In genomic region chr20:33298391-33298790, GRCh38 we compare ENCODE assay signal across 1 cellular context.
TF ChIP-seq lines count a peak whose summit lies in the region.

No MANE protein-coding gene starts in this region.

TF ChIP-seq in SK-N-SH treated with all-trans-retinoic acid at 6 μM for 48 hours, 23 proteins besides CTCF, POLR2A, EP300 and RAD21 (continued from another document):
- TF ChIP-seq TSHZ2 (CRISPR knock-in tag; IDR thresholded peaks at IDR 0.05) (no peak), PPARA (CRISPR knock-in tag; IDR thresholded peaks at IDR 0.05; ENCODE audit: borderline replicate concordance) (no peak), CSDC2 (CRISPR knock-in tag; IDR thresholded peaks at IDR 0.05) (no peak), ZFP3 (CRISPR knock-in tag; IDR thresholded peaks at IDR 0.05) (no peak), CREB5 (CRISPR knock-in tag; IDR thresholded peaks at IDR 0.05; ENCODE audit: low read depth) (no peak)
